15 cellular contexts compared by ENCODE assay signal in the genomic region with DNA sequence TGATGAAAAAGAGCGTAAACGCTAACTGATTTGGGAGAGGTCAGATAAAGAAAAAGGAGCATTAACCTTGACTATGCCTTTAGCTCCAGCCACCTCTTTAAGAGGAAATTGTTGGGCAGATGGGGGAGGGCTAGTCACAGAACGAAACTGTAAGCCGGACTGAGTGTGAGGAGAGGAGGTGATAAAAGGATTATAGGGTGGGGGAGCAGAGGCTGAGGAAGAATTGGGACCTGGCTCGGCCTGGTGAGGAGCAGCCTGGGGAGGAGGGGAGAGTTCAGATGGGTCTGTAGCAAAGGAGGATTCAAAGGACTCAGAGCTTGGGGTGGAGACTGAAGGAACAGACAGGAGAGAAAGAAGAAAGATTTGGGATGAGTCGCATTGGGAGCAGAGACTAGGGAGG. TPM values are rescaled to one million over a fixed set of nuclear protein-coding genes. Genes with fewer than 3 reads are reported as not detected.
"Had no signal": no experiment of that assay in that cellular context is flagged by ENCODE, and none has a peak within 500 bp of the region (broad histone marks: within the 10 kb centered on the region; RNA-seq: fewer than 3 reads in every experiment).

No MANE protein-coding gene starts in this region.

RNA-seq across cellular contexts. Expression of a gene that starts 5.9 kb away (rescaled TPM):
- total RNA-seq: activated CD4-positive, alpha-beta memory T cell treated with anti-CD3 and anti-CD28 coated beads, Interleukin-2, amount 10 ng/mL, durations not matched to agents 7 days and 5 days; activated CD4-positive, alpha-beta T cell treated with anti-CD3 and anti-CD28 coated beads for 36 hours; activated CD4-positive, alpha-beta T cell treated with anti-CD3 and anti-CD28 coated beads, Interleukin-2, amount 10 ng/mL, durations not matched to agents 7 days and 5 days; activated CD8-positive, alpha-beta memory T cell treated with anti-CD3 and anti-CD28 coated beads, Interleukin-2, amount 10 ng/mL, durations not matched to agents 7 days and 5 days; activated CD8-positive, alpha-beta T cell treated with anti-CD3 and anti-CD28 coated beads, Interleukin-2, amount 10 ng/mL, durations not matched to agents 7 days and 5 days; activated naive CD8-positive, alpha-beta T cell treated with anti-CD3 and anti-CD28 coated beads, Interleukin-2, amount 10 ng/mL, durations not matched to agents 7 days and 5 days; activated T-helper 2 cell treated with anti-CD3 and anti-CD28 coated beads, Interferon-gamma antibody, Interleukin-2, Interleukin-4, amounts not matched to agents 10 μg/mL and 5 μg/mL and 100 μg/mL, durations not matched to agents 14 hours and 24 hours and 36 hours; ascending aorta; bronchial epithelial cell; cardiac muscle cell; chondrocyte; T-helper 1 cell treated with Interleukin-12 subunit alpha and Interleukin-12 subunit beta and Interleukin-4 antibody, amounts not matched to agents 30 ng/mL and 1 ng/mL, for 36 hours; T-helper 17 cell; T-helper 2 cell treated with Interferon-gamma antibody and Interleukin-4, amounts not matched to agents 100 ng/mL and 5 ng/mL, for 36 hours had no signal
- polyA plus RNA-seq: adipose tissue, cardiac muscle cell had no signal
